1 cellular context compared by ENCODE assay signal in genomic region chr2:109436635-109437225, GRCh38.
TF ChIP-seq lines count a peak whose summit lies in the region.

No MANE protein-coding gene starts in this region.

TF ChIP-seq in WTC11, 78 proteins besides CTCF, POLR2A, EP300 and RAD21 (continued from another document):
- no peak for TF ChIP-seq ZNF532 (CRISPR knock-in tag; IDR thresholded peaks at IDR 0.05; ENCODE audit: borderline replicate concordance)
- no peak for TF ChIP-seq EMX1 (CRISPR knock-in tag; IDR thresholded peaks at IDR 0.05)
- TF ChIP-seq HMGA2 (CRISPR knock-in tag; IDR thresholded peaks at IDR 0.05) = no peak
- TF ChIP-seq CBFB (CRISPR knock-in tag; IDR thresholded peaks at IDR 0.05; ENCODE audit: low read depth) = no peak
- TF ChIP-seq GRHL2 (CRISPR knock-in tag; IDR thresholded peaks at IDR 0.05; ENCODE audit: insufficient replicate concordance, severe bottlenecking) = no peak
